In the genomic region with DNA sequence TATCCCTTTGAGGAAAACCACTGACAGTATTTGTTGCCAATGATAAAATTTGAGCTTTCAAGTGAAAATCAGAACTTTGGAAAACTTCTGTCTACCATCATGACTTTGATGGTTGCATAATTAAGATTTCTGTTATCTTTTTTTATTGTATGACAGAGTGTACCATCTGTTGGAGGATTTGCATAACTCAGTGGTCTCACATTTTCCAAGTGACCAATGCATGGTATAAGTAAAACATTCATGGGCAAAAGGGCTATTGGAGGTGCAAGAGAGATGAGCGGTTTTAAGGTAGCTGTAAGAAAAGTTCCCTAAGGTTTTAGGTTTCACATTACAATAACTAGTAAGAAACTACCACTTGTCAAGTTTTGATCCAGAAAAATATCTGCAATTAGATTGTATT, we compare ENCODE assay signal across 36 cellular contexts.
"Had no signal": no experiment of that assay in that cellular context is flagged by ENCODE, and none has a peak within 500 bp of the region (broad histone marks: within the 10 kb centered on the region; RNA-seq: fewer than 3 reads in every experiment).

No MANE protein-coding gene starts in this region.

- H3K4me3 Mint-ChIP-seq: activated B cell treated with CpG ODN at 0.5 μM for 24 hours; activated CD4-positive, alpha-beta memory T cell treated with anti-CD3 and anti-CD28 coated beads for 36 hours; activated CD4-positive, alpha-beta T cell treated with anti-CD3 and anti-CD28 coated beads, Interleukin-2, amount 10 ng/mL, durations not matched to agents 24 days and 14 days; activated CD8-positive, alpha-beta T cell treated with anti-CD3 and anti-CD28 coated beads for 36 hours; activated naive CD4-positive, alpha-beta T cell treated with anti-CD3 and anti-CD28 coated beads for 36 hours; activated naive CD8-positive, alpha-beta T cell treated with anti-CD3 and anti-CD28 coated beads for 36 hours; activated T-cell treated with anti-CD3 and anti-CD28 coated beads, Interleukin-2, amount 50 U/mL, for 4 hours; activated T-cell treated with anti-CD3 and anti-CD28 coated beads, Interleukin-2, amount 50 U/mL, for 72 hours; activated T-helper 1 cell treated with anti-CD3 and anti-CD28 coated beads, Interleukin-12 subunit alpha, Interleukin-12 subunit beta, Interleukin-2, Interleukin-4 antibody, amounts not matched to agents 30 ng/mL and 10 ng/mL and 1 ng/mL, durations not matched to agents 14 hours and 24 hours and 36 hours; activated T-helper 17 cell treated with anti-CD3 and anti-CD28 coated beads, Interleukin-2, amount 50 U/mL, for 72 hours; T-helper 1 cell treated with Interleukin-12 subunit alpha and Interleukin-12 subunit beta and Interleukin-4 antibody, amounts not matched to agents 30 μg/mL and 1 μg/mL, for 36 hours; T-helper 2 cell treated with Interferon-gamma antibody and Interleukin-4, amounts not matched to agents 5 μg/mL and 100 μg/mL, for 36 hours had no signal

- H3K9me3 ChIP-seq: adrenal gland, body of pancreas, breast epithelium had no signal

- H3K4me1 Mint-ChIP-seq: activated B cell treated with CpG ODN at 0.5 μM for 24 hours; activated CD4-positive, alpha-beta T cell treated with anti-CD3 and anti-CD28 coated beads, Interleukin-2, amount 10 ng/mL, durations not matched to agents 24 days and 14 days; activated naive CD8-positive, alpha-beta T cell treated with anti-CD3 and anti-CD28 coated beads for 36 hours; activated T-helper 17 cell treated with anti-CD3 and anti-CD28 coated beads, Interleukin-2, amount 50 U/mL, for 72 hours had no signal

- H3K36me3 Mint-ChIP-seq: activated CD4-positive, alpha-beta memory T cell treated with anti-CD3 and anti-CD28 coated beads for 36 hours; activated naive CD4-positive, alpha-beta T cell treated with anti-CD3 and anti-CD28 coated beads, Interleukin-2, amount 50 U/mL, for 72 hours; activated naive CD8-positive, alpha-beta T cell treated with anti-CD3 and anti-CD28 coated beads for 36 hours had no signal

- H3K4me3 ChIP-seq: adrenal gland, body of pancreas, breast epithelium had no signal

- H3K27ac ChIP-seq: adrenal gland, body of pancreas, brain microvascular endothelial cell, breast epithelium, VCaP had no signal

- H3K27me3 ChIP-seq: adrenal gland, body of pancreas, brain microvascular endothelial cell, breast epithelium had no signal

- H3K27me3 Mint-ChIP-seq: activated B cell treated with CpG ODN at 0.5 μM for 24 hours; activated CD4-positive, alpha-beta T cell treated with anti-CD3 and anti-CD28 coated beads, Interleukin-2, amount 10 ng/mL, durations not matched to agents 24 days and 14 days; activated CD8-positive, alpha-beta T cell treated with anti-CD3 and anti-CD28 coated beads for 36 hours had no signal

- H3K9me3 Mint-ChIP-seq: activated B cell treated with CpG ODN at 0.5 μM for 24 hours; activated CD4-positive, alpha-beta memory T cell treated with anti-CD3 and anti-CD28 coated beads for 36 hours; activated CD4-positive, alpha-beta T cell treated with anti-CD3 and anti-CD28 coated beads, Interleukin-2, amount 10 ng/mL, durations not matched to agents 24 days and 14 days; activated CD8-positive, alpha-beta T cell treated with anti-CD3 and anti-CD28 coated beads for 36 hours; activated naive CD4-positive, alpha-beta T cell treated with anti-CD3 and anti-CD28 coated beads for 36 hours; activated naive CD4-positive, alpha-beta T cell treated with anti-CD3 and anti-CD28 coated beads, Interleukin-2, amount 50 U/mL, for 72 hours; activated naive CD8-positive, alpha-beta T cell treated with anti-CD3 and anti-CD28 coated beads for 36 hours; activated T-cell treated with anti-CD3 and anti-CD28 coated beads, Interleukin-2, amount 50 U/mL, for 4 hours; activated T-cell treated with anti-CD3 and anti-CD28 coated beads, Interleukin-2, amount 50 U/mL, for 72 hours; activated T-helper 1 cell treated with anti-CD3 and anti-CD28 coated beads, Interleukin-12 subunit alpha, Interleukin-12 subunit beta, Interleukin-2, Interleukin-4 antibody, amounts not matched to agents 30 ng/mL and 10 ng/mL and 1 ng/mL, durations not matched to agents 14 hours and 24 hours and 36 hours; activated T-helper 17 cell treated with anti-CD3 and anti-CD28 coated beads, Interleukin-2, amount 50 U/mL, for 72 hours; T-helper 1 cell treated with Interleukin-12 subunit alpha and Interleukin-12 subunit beta and Interleukin-4 antibody, amounts not matched to agents 30 μg/mL and 1 μg/mL, for 36 hours; T-helper 2 cell treated with Interferon-gamma antibody and Interleukin-4, amounts not matched to agents 5 μg/mL and 100 μg/mL, for 36 hours had no signal

- DNase-seq: activated B cell treated with CpG ODN at 0.5 μM for 24 hours; activated CD4-positive, alpha-beta memory T cell treated with anti-CD3 and anti-CD28 coated beads for 36 hours; activated CD4-positive, alpha-beta T cell treated with anti-CD3 and anti-CD28 coated beads for 4 hours; activated CD4-positive, alpha-beta T cell treated with anti-CD3 and anti-CD28 coated beads, Interleukin-2, amount 10 ng/mL, durations not matched to agents 24 days and 14 days; activated CD4-positive, alpha-beta T cell treated with anti-CD3 and anti-CD28 coated beads, Interleukin-2, amount 50 U/mL, for 1 hour; activated CD4-positive, alpha-beta T cell treated with anti-CD3 and anti-CD28 coated beads, Interleukin-2, amount 50 U/mL, for 4 hours; activated CD4-positive, CD25-positive, alpha-beta regulatory T cell treated with anti-CD3 and anti-CD28 coated beads, Interleukin-2, amount 50 U/mL, for 72 hours; activated CD8-positive, alpha-beta memory T cell treated with anti-CD3 and anti-CD28 coated beads, Interleukin-2, amount 50 U/mL, for 4 hours; activated CD8-positive, alpha-beta T cell treated with anti-CD3 and anti-CD28 coated beads for 36 hours; activated effector memory CD4-positive, alpha-beta T cell treated with anti-CD3 and anti-CD28 coated beads, Interleukin-2, amount 50 U/mL, for 16 hours; activated gamma-delta T cell treated with Interleukin-2 at 50 U/mL for 16 hours; activated naive CD4-positive, alpha-beta T cell; activated naive CD4-positive, alpha-beta T cell treated with anti-CD3 and anti-CD28 coated beads for 36 hours; activated naive CD4-positive, alpha-beta T cell treated with anti-CD3 and anti-CD28 coated beads, Interleukin-2, amount 50 U/mL, for 16 hours; activated naive CD8-positive, alpha-beta T cell treated with anti-CD3 and anti-CD28 coated beads for 36 hours; activated T-cell treated with anti-CD3 and anti-CD28 coated beads for 4 hours; activated T-cell treated with anti-CD3 and anti-CD28 coated beads, Interleukin-2, amount 50 U/mL, for 1 hour; activated T-cell treated with anti-CD3 and anti-CD28 coated beads, Interleukin-2, amount 50 U/mL, for 4 hours; activated T-cell treated with anti-CD3 and anti-CD28 coated beads, Interleukin-2, amount 50 U/mL, for 72 hours; adrenal gland; amniotic stem cell; aorta; body of pancreas; brain microvascular endothelial cell; central memory CD4-positive, alpha-beta T cell; SW 1271; T-helper 1 cell; T-helper 2 cell; T-helper 9 cell had no signal

- H3K27ac Mint-ChIP-seq: activated B cell treated with CpG ODN at 0.5 μM for 24 hours; activated CD4-positive, alpha-beta memory T cell treated with anti-CD3 and anti-CD28 coated beads for 36 hours; activated CD4-positive, alpha-beta T cell treated with anti-CD3 and anti-CD28 coated beads, Interleukin-2, amount 10 ng/mL, durations not matched to agents 24 days and 14 days; activated CD8-positive, alpha-beta T cell treated with anti-CD3 and anti-CD28 coated beads for 36 hours; activated naive CD4-positive, alpha-beta T cell treated with anti-CD3 and anti-CD28 coated beads for 36 hours; activated naive CD4-positive, alpha-beta T cell treated with anti-CD3 and anti-CD28 coated beads, Interleukin-2, amount 50 U/mL, for 72 hours; activated naive CD8-positive, alpha-beta T cell treated with anti-CD3 and anti-CD28 coated beads for 36 hours; activated T-cell treated with anti-CD3 and anti-CD28 coated beads, Interleukin-2, amount 50 U/mL, for 72 hours; activated T-helper 1 cell treated with anti-CD3 and anti-CD28 coated beads, Interleukin-12 subunit alpha, Interleukin-12 subunit beta, Interleukin-2, Interleukin-4 antibody, amounts not matched to agents 30 ng/mL and 10 ng/mL and 1 ng/mL, durations not matched to agents 14 hours and 24 hours and 36 hours; activated T-helper 17 cell treated with anti-CD3 and anti-CD28 coated beads, Interleukin-2, amount 50 U/mL, for 72 hours; T-helper 1 cell treated with Interleukin-12 subunit alpha and Interleukin-12 subunit beta and Interleukin-4 antibody, amounts not matched to agents 30 μg/mL and 1 μg/mL, for 36 hours; T-helper 2 cell treated with Interferon-gamma antibody and Interleukin-4, amounts not matched to agents 5 μg/mL and 100 μg/mL, for 36 hours had no signal

- H3K36me3 ChIP-seq: adrenal gland, brain microvascular endothelial cell, breast epithelium had no signal
